1 cellular context compared by ENCODE assay signal in genomic region chr2:86500325-86500724, GRCh38.
A peak's percentile ranks its signal among the peaks of the same experiment; 100 is the strongest.
TF ChIP-seq lines count a peak whose summit lies in the region.

No MANE protein-coding gene starts in this region.

TF ChIP-seq in K562, 482 proteins besides CTCF, POLR2A, EP300 and RAD21 (continued from another document):
- TF ChIP-seq THAP12 (CRISPR knock-in tag; IDR thresholded peaks at IDR 0.05) (no peak), CEBPB (tag; IDR thresholded peaks at IDR 0.05) (no peak), TRIM24 (IDR thresholded peaks at IDR 0.05) (0 out of 4 replicates have a peak, but pooled peaks of 1 of the 2 experiments have one; percentile 24), CBX5 (IDR thresholded peaks at IDR 0.05; ENCODE audit: borderline replicate concordance, low read depth) (peak; percentile 90), U2AF2 (optimal IDR thresholded peaks at IDR 0.05; ENCODE audit: low read depth, low read length) (no peak), ZNF518B (CRISPR knock-in tag; IDR thresholded peaks at IDR 0.05) (no peak), USF2 (CRISPR knock-in tag; IDR thresholded peaks at IDR 0.05) (no peak), CBX1 (IDR thresholded peaks at IDR 0.05; ENCODE audit: low read depth) (peak; percentile 90), SETDB1 (IDR thresholded peaks at IDR 0.05; ENCODE audit: low read length) (no peak), TRIM28 (IDR thresholded peaks at IDR 0.05) (peak; percentile 79)
- TF ChIP-seq, protein P1, sequence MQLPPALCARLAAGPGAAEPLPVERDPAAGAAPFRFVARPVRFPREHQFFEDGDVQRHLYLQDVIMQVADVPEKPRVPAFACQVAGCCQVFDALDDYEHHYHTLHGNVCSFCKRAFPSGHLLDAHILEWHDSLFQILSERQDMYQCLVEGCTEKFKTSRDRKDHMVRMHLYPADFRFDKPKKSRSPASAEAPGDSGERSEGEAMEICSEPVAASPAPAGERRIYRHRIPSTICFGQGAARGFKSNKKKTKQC (CRISPR knock-in tag; IDR thresholded peaks at IDR 0.05), result no peak
